ENCODE assay signal across 8 cellular contexts in the genomic region with DNA sequence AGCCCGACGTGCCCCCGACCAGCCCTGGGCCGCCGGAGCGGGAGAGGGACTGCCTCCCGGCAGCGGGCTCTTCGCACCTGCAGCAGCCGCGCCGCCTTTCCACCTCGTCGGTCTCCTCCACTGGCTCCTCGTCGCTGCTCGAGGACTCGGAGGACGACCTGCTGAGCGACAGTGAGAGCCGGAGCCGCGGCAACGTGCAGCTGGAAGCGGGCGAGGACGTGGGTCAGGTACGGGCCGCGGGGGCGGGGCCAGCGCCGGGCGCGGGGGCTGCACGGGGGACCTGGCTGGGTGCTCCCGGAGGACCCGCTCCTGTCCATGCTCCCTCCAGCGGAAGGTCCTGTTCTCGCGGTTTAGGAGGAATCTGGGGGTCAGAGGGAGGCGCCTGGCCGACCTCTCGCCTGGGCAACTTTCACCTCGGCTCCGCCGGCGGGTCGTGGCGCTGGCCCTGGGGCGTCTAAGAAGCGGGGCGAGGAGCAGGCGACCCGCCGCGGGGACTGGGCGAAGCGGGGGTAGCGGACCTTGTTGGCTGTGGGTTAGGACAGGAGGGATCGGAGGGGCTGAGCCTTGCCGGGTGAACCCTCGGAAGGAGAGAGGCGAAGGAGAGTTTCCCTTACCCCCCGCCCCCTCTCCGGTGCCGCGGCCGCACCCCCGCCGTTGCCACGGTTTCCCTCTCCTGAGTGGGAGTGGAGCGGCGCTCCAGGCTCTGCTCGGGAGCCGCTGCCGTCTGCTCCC. TPM values are rescaled to one million over a fixed set of nuclear protein-coding genes. Genes with fewer than 3 reads are reported as not detected.
A peak's percentile ranks its signal among the peaks of the same experiment; 100 is the strongest.
DNase-seq lines count a peak whose midpoint lies in the region; ATAC-seq, FAIRE-seq and TF ChIP-seq lines count a peak whose summit lies in the region.

No MANE protein-coding gene starts in this region.

- no peak overlapping the region for H2AFZ ChIP-seq in HepG2 (ENCODE audit: low read length)

- peak overlapping the region; percentile 79 to 81 for H3K4me3 Mint-ChIP-seq in stimulated activated naive CD8-positive, alpha-beta T cell treated with anti-CD3 and anti-CD28 coated beads, Interleukin-15, amount 100 ng/mL, for 72 hours

- H3K36me3 ChIP-seq in ascending aorta = no peaks in the 10 kb centered on the region
- H3K36me3 ChIP-seq in HepG2 (replicated peaks in 1 of 2; ENCODE audit: control insufficient read depth in 1 of 2, insufficient read depth in 2 of 2, low read length in 2 of 2) = peaks cover 0 to under 1% of the 10 kb centered on the region in 2 experiments; a peak in 2 of 5 replicates

- CTCF ChIA-PET in HepG2 (lab: Yijun Ruan, JAX; ENCODE audit: low intra/inter-chr PET ratio, low total read pairs) = interaction anchor here (1.3 kb wide), 1 partner anchor 29 kb away, joined by 4 read pairs; no protein-coding TSS in a partner anchor

- WGBS in HepG2 (ENCODE audit: low lambda C conversion rate) = no CpG with 5 or more reads among the region's 77 CpGs

- no TSS peak for BruUV-seq in HepG2 (replicated peaks; lab: Mats Ljungman, UMichigan)

- H3K4me3 ChIP-seq in ascending aorta (peak overlapping the region; percentile 80 to 87), HepG2 (replicated peaks in 1 of 3; ENCODE audit: insufficient read depth in 1 of 3, low read depth in 2 of 3, low read length in 3 of 3) (peak overlapping the region; percentile 78 to 85 (median 83))

- TF ChIP-seq RAD21 in HepG2 (CRISPR knock-in tag; IDR thresholded peaks at IDR 0.05) = no peak; the same call in 1 of the 2 replicates

- in situ Hi-C loops in HepG2 (cut with HindIII; ENCODE audit: extremely low pct_ligation_motif_present, low pct_unique_long_range_greater_than_20kb) = no loop called here

- H3K27me3 ChIP-seq in ascending aorta (peaks cover 6% of the 10 kb centered on the region), HepG2 (ENCODE audit: control insufficient read depth in 1 of 2, insufficient read depth in 2 of 2, low read length in 2 of 2) (no peaks in the 10 kb centered on the region)

- DNase-seq in NCI-H2196 (lab: John Stamatoyannopoulos, UW; ENCODE audit: unreplicated experiment) = peak; percentile 9
- no peak for DNase-seq in NCI-H2196 treated with DMSO at 0.1 percent for 48 hours (lab: John Stamatoyannopoulos, UW; ENCODE audit: unreplicated experiment)
- DNase-seq in NCI-H69 (lab: John Stamatoyannopoulos, UW) = peak; percentile 74
- no peak for DNase-seq in ascending aorta (ENCODE audit: low spot score in 2 of 2)
- DNase-seq in HepG2 (ENCODE audit: low spot score) = peak; percentile 73
- peak; percentile 66 to 70 for DNase-seq in stimulated activated naive CD8-positive, alpha-beta T cell treated with anti-CD3 and anti-CD28 coated beads, Interleukin-15, amount 100 ng/mL, for 72 hours
- DNase-seq in DMS153 (lab: John Stamatoyannopoulos, UW) = no peak

- H3K4me1 Mint-ChIP-seq in stimulated activated naive CD8-positive, alpha-beta T cell treated with anti-CD3 and anti-CD28 coated beads, Interleukin-15, amount 100 ng/mL, for 72 hours = peaks cover 56% of the 10 kb centered on the region

- ATAC-seq in HG02642 (IDR thresholded peaks at IDR 0.05; ENCODE audit: poor library complexity, unreplicated experiment) = peak; percentile 2
- peak; percentile 30 for ATAC-seq in HepG2
- ATAC-seq in stimulated activated naive CD8-positive, alpha-beta T cell treated with anti-CD3 and anti-CD28 coated beads, Interleukin-15, amount 100 ng/mL, for 72 hours = peak; percentile 13

- H3K9ac ChIP-seq in HepG2 (ENCODE audit: insufficient read depth, low read depth, low read length) = peak overlapping the region; percentile 86

- H3K27me3 Mint-ChIP-seq in stimulated activated naive CD8-positive, alpha-beta T cell treated with anti-CD3 and anti-CD28 coated beads, Interleukin-15, amount 100 ng/mL, for 72 hours = peaks cover 65% of the 10 kb centered on the region

- FAIRE-seq in HepG2 (lab: Jason Lieb, UNC) = peak; percentile 15

- TF ChIP-seq EP300 in HepG2 (IDR thresholded peaks at IDR 0.05; ENCODE audit: low read depth in 2 of 2, low read length in 2 of 2) = no peak
- TF ChIP-seq EP300 in HepG2 (CRISPR knock-in tag; IDR thresholded peaks at IDR 0.05; ENCODE audit: borderline replicate concordance) = 0 out of 2 replicates have a peak, but pooled peaks have one; percentile 44

- intact Hi-C loops in ascending aorta (cut with DNase I) (no loop called here), HepG2 (cut with micrococcal nuclease; ENCODE audit: unreplicated experiment) (loop anchor here (5.0 kb wide), 1 partner anchor 212 kb away; no protein-coding TSS in a partner anchor)

- POLR2A ChIA-PET in HepG2 (lab: Yijun Ruan, JAX) = interaction anchor here (0.6 to 1.8 kb wide), 3 partner anchors 50 to 793 kb away, joined by 3 to 10 read pairs (median 3); a partner anchor contains a TSS

- H3K27ac Mint-ChIP-seq in stimulated activated naive CD8-positive, alpha-beta T cell treated with anti-CD3 and anti-CD28 coated beads, Interleukin-15, amount 100 ng/mL, for 72 hours = no peak overlapping the region

- no peaks in the 10 kb centered on the region for H4K20me1 ChIP-seq in HepG2 (ENCODE audit: insufficient read depth, low read length)

- H3K4me1 ChIP-seq in ascending aorta (peaks cover 12 to 25% of the 10 kb centered on the region in 2 donors), HepG2 (ENCODE audit: insufficient read depth, low read length) (peaks cover 31% of the 10 kb centered on the region)

- H3K9me3 ChIP-seq in ascending aorta (no peaks in the 10 kb centered on the region), HepG2 (ENCODE audit: low read length) (no peaks in the 10 kb centered on the region)

- H3K27ac ChIP-seq in ascending aorta = no peak overlapping the region
- peak overlapping the region; percentile 97 for H3K27ac ChIP-seq in HepG2 (ENCODE audit: extremely low read length, insufficient read depth, low read length)

- H3K4me2 ChIP-seq in HepG2 (ENCODE audit: low read depth, low read length) = peak overlapping the region; percentile 94

- TF ChIP-seq CTCF in ascending aorta (IDR thresholded peaks at IDR 0.05) = no peak
- TF ChIP-seq CTCF in HepG2 (CRISPR knock-in tag; IDR thresholded peaks at IDR 0.05) = peak; percentile 47

- peaks cover 0 to 5% of the 10 kb centered on the region in 2 donors for H3K9me3 Mint-ChIP-seq in stimulated activated naive CD8-positive, alpha-beta T cell treated with anti-CD3 and anti-CD28 coated beads, Interleukin-15, amount 100 ng/mL, for 72 hours

- TF ChIP-seq POLR2A in HepG2 (IDR thresholded peaks at IDR 0.05; ENCODE audit: insufficient read depth in 1 of 2, low read depth in 2 of 2, low read length in 2 of 2) = peak in 1 of 2 experiments; percentile 55; a peak in 1 of 4 replicates

- peaks cover 48% of the 10 kb centered on the region for H3K79me2 ChIP-seq in HepG2 (ENCODE audit: insufficient read depth, low read length)

RNA-seq across cellular contexts. Expression of a gene that starts 0.7 kb away (rescaled TPM):
- total RNA-seq in ascending aorta (not detected), HepG2 (2016; rRNA removed; fragmentation: Illumina TruSeq; extraction: Trizol) (29.7 and 41.3 TPM in 2 replicates)
- total RNA-seq in HepG2 (2016; cell fraction: cytosol; rRNA removed; fragmentation: Illumina TruSeq; extraction: Trizol; ENCODE audit: low read depth) = 18.2 and 21.9 TPM in 2 replicates
- total RNA-seq in HepG2 (2016; cell fraction: insoluble cytoplasmic fraction; rRNA removed; fragmentation: Illumina TruSeq; extraction: Trizol) = 29.5 and 42.6 TPM in 2 replicates
- total RNA-seq in HepG2 (2016; cell fraction: membrane; rRNA removed; fragmentation: Illumina TruSeq; extraction: Trizol) = 35.6 and 37.8 TPM in 2 replicates
- total RNA-seq in HepG2 (2016; cell fraction: nucleus; rRNA removed; fragmentation: Illumina TruSeq; extraction: Trizol) = 20.4 and 24.5 TPM in 2 replicates
- polyA plus RNA-seq in HepG2 (2011; rRNA removed) = 13.2 and 16.4 TPM in 2 replicates
- polyA plus RNA-seq in HepG2 (2011; cell fraction: cytosol; rRNA removed) = 16.8 and 21.5 TPM in 2 replicates
- 31.6 and 37.7 TPM in 2 replicates for polyA plus RNA-seq in HepG2 (2011; cell fraction: nucleus; rRNA removed)
- 11.4 and 12.0 TPM in 2 replicates for polyA plus RNA-seq in HepG2 (2012)
- 20.8 and 23.5 TPM in 2 replicates for polyA plus RNA-seq in HepG2 (2016; cell fraction: cytosol; fragmentation: Illumina TruSeq; extraction: Trizol; ENCODE audit: low read depth)
- polyA plus RNA-seq in HepG2 (2016; cell fraction: insoluble cytoplasmic fraction; fragmentation: Illumina TruSeq; extraction: Trizol; ENCODE audit: low read depth) = 34.6 and 34.9 TPM in 2 replicates
- 30.1 and 33.1 TPM in 2 replicates for polyA plus RNA-seq in HepG2 (2016; cell fraction: membrane; fragmentation: Illumina TruSeq; extraction: Trizol; ENCODE audit: low read depth)
- polyA plus RNA-seq in HepG2 (2016; cell fraction: nucleus; fragmentation: Illumina TruSeq; extraction: Trizol; ENCODE audit: insufficient read depth, low read depth) = 50.2 and 55.6 TPM in 2 replicates
- polyA minus RNA-seq in HepG2 (2011; rRNA and poly(A)+ RNA removed; ENCODE audit: low replicate concordance) = 1.6 and 25.3 TPM in 2 replicates
- polyA minus RNA-seq in HepG2 (2011; cell fraction: cytosol; rRNA and poly(A)+ RNA removed) = 14.9 and 16.9 TPM in 2 replicates
- 6.8 and 9.9 TPM in 2 replicates for polyA minus RNA-seq in HepG2 (2011; cell fraction: nucleus; rRNA and poly(A)+ RNA removed)

RNA-seq across cellular contexts. Expression of a gene that starts 19.3 kb away (rescaled TPM):
- total RNA-seq in ascending aorta = not detected
- total RNA-seq in HepG2 (2016; rRNA removed; fragmentation: Illumina TruSeq; extraction: Trizol) = not detected in 2 replicates
- total RNA-seq in HepG2 (2016; cell fraction: cytosol; rRNA removed; fragmentation: Illumina TruSeq; extraction: Trizol; ENCODE audit: low read depth) = not detected in 2 replicates
- total RNA-seq in HepG2 (2016; cell fraction: insoluble cytoplasmic fraction; rRNA removed; fragmentation: Illumina TruSeq; extraction: Trizol) = not detected in 2 replicates
- not detected in 2 replicates for total RNA-seq in HepG2 (2016; cell fraction: membrane; rRNA removed; fragmentation: Illumina TruSeq; extraction: Trizol)
- 0.12 TPM in 1 of 2 replicates, not detected in the other for total RNA-seq in HepG2 (2016; cell fraction: nucleus; rRNA removed; fragmentation: Illumina TruSeq; extraction: Trizol)
- polyA plus RNA-seq in HepG2 (2011; rRNA removed) = 0.01 and 0.05 TPM in 2 replicates
- polyA plus RNA-seq in HepG2 (2011; cell fraction: cytosol; rRNA removed) = 0.05 TPM in 1 of 2 replicates, not detected in the other
- polyA plus RNA-seq in HepG2 (2011; cell fraction: nucleus; rRNA removed) = 0.63 and 0.68 TPM in 2 replicates
- polyA plus RNA-seq in HepG2 (2012) = 0.19 TPM in 1 of 2 replicates, not detected in the other
- polyA plus RNA-seq in HepG2 (2016; cell fraction: cytosol; fragmentation: Illumina TruSeq; extraction: Trizol; ENCODE audit: low read depth) = not detected in 2 replicates
- not detected in 2 replicates for polyA plus RNA-seq in HepG2 (2016; cell fraction: insoluble cytoplasmic fraction; fragmentation: Illumina TruSeq; extraction: Trizol; ENCODE audit: low read depth)
- polyA plus RNA-seq in HepG2 (2016; cell fraction: membrane; fragmentation: Illumina TruSeq; extraction: Trizol; ENCODE audit: low read depth) = not detected in 2 replicates
- not detected in 2 replicates for polyA plus RNA-seq in HepG2 (2016; cell fraction: nucleus; fragmentation: Illumina TruSeq; extraction: Trizol; ENCODE audit: insufficient read depth, low read depth)
- 0.37 TPM in 1 of 2 replicates, not detected in the other for polyA minus RNA-seq in HepG2 (2011; rRNA and poly(A)+ RNA removed; ENCODE audit: low replicate concordance)
- polyA minus RNA-seq in HepG2 (2011; cell fraction: cytosol; rRNA and poly(A)+ RNA removed) = not detected in 2 replicates
- not detected in 2 replicates for polyA minus RNA-seq in HepG2 (2011; cell fraction: nucleus; rRNA and poly(A)+ RNA removed)

RNA-seq across cellular contexts. Expression of a gene that starts 49.7 kb away (rescaled TPM):
- 59.4 TPM for total RNA-seq in ascending aorta
- total RNA-seq in HepG2 (2016; rRNA removed; fragmentation: Illumina TruSeq; extraction: Trizol) = 20.6 and 28.1 TPM in 2 replicates
- total RNA-seq in HepG2 (2016; cell fraction: cytosol; rRNA removed; fragmentation: Illumina TruSeq; extraction: Trizol; ENCODE audit: low read depth) = 2.9 and 4.8 TPM in 2 replicates
- total RNA-seq in HepG2 (2016; cell fraction: insoluble cytoplasmic fraction; rRNA removed; fragmentation: Illumina TruSeq; extraction: Trizol) = 19.4 and 24.9 TPM in 2 replicates
- 7.5 and 9.5 TPM in 2 replicates for total RNA-seq in HepG2 (2016; cell fraction: membrane; rRNA removed; fragmentation: Illumina TruSeq; extraction: Trizol)
- total RNA-seq in HepG2 (2016; cell fraction: nucleus; rRNA removed; fragmentation: Illumina TruSeq; extraction: Trizol) = 20.1 and 24.6 TPM in 2 replicates
- 15.1 and 16.2 TPM in 2 replicates for polyA plus RNA-seq in HepG2 (2011; rRNA removed)
- 7.0 and 9.8 TPM in 2 replicates for polyA plus RNA-seq in HepG2 (2011; cell fraction: cytosol; rRNA removed)
- 56.6 and 66.8 TPM in 2 replicates for polyA plus RNA-seq in HepG2 (2011; cell fraction: nucleus; rRNA removed)
- 26.5 TPM in 2 replicates for polyA plus RNA-seq in HepG2 (2012)
- 2.1 and 2.5 TPM in 2 replicates for polyA plus RNA-seq in HepG2 (2016; cell fraction: cytosol; fragmentation: Illumina TruSeq; extraction: Trizol; ENCODE audit: low read depth)
- 15.7 and 22.2 TPM in 2 replicates for polyA plus RNA-seq in HepG2 (2016; cell fraction: insoluble cytoplasmic fraction; fragmentation: Illumina TruSeq; extraction: Trizol; ENCODE audit: low read depth)
- polyA plus RNA-seq in HepG2 (2016; cell fraction: membrane; fragmentation: Illumina TruSeq; extraction: Trizol; ENCODE audit: low read depth) = 3.5 and 5.6 TPM in 2 replicates
- 36.5 and 38.9 TPM in 2 replicates for polyA plus RNA-seq in HepG2 (2016; cell fraction: nucleus; fragmentation: Illumina TruSeq; extraction: Trizol; ENCODE audit: insufficient read depth, low read depth)
- polyA minus RNA-seq in HepG2 (2011; rRNA and poly(A)+ RNA removed; ENCODE audit: low replicate concordance) = 24.4 and 46.4 TPM in 2 replicates
- 13.8 and 16.5 TPM in 2 replicates for polyA minus RNA-seq in HepG2 (2011; cell fraction: cytosol; rRNA and poly(A)+ RNA removed)
- 27.7 and 30.0 TPM in 2 replicates for polyA minus RNA-seq in HepG2 (2011; cell fraction: nucleus; rRNA and poly(A)+ RNA removed)

Comparison
In these comparisons a context has a peak if more than half of its experiments do, and no peak if none do; other contexts are left out.
1. DNase-seq: peak in NCI-H2196 (single experiment), NCI-H69 (single experiment), HepG2 (single experiment) and stimulated activated naive CD8-positive, alpha-beta T cell treated with anti-CD3 and anti-CD28 coated beads, Interleukin-15, amount 100 ng/mL, for 72 hours (2 of 2); none in NCI-H2196 treated with DMSO at 0.1 percent for 48 hours (single experiment), ascending aorta (0 of 2) and DMS153 (single experiment).
2. RNA of a gene that starts 0.7 kb away (total RNA-seq): 18.2 to 42.6 TPM in HepG2; not detected in ascending aorta (single experiment); every median in the first group is over 10 times any median in the second.
3. Peak in every context shown above with its lines, with median percentiles within 50 percentile points of each other: ATAC-seq.